8 cellular contexts compared by ENCODE assay signal in the genomic region with DNA sequence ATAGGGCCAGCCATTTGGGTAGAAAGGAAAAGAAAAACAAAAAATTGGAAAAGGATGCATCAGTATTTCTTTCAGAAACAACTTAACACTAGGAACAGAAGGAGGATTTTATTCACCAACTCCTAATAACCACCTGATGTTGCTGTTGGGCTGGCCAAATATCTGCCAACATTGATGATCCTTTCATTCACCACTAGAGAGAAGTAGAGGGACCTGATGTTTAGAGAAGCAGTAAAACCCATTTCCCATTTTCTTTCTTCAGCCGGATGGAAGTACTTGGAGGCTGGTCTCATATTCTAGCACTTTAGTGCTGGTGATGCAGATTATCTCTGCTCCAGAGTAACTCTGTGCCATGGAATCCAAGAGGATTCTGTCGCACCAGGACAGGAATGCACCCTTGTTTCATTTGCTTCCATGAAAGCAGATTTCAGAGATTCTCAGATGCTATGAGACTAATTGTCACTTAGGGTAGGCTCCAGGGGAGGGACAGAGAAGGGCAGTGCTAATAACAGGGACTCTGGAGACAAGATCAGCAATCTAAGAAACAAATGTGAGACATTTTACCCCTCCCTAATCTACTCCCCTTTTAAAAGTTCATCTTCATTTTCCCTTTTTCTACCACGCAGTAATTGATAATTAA. TPM values are rescaled to one million over a fixed set of nuclear protein-coding genes. Genes with fewer than 3 reads are reported as not detected.
DNase-seq lines count a peak whose midpoint lies in the region; ATAC-seq and TF ChIP-seq lines count a peak whose summit lies in the region.

No MANE protein-coding gene starts in this region.

- H3K27ac Mint-ChIP-seq in activated naive CD4-positive, alpha-beta T cell treated with anti-CD3 and anti-CD28 coated beads for 36 hours = no peak overlapping the region
- H3K27ac Mint-ChIP-seq in chondrocyte (ENCODE audit: unreplicated experiment) = no peak overlapping the region
- peak overlapping the region; percentile 15 to 99 (median 95) for H3K27ac Mint-ChIP-seq in naive thymus-derived CD8-positive, alpha-beta T cell

- POLR2A ChIA-PET in naive thymus-derived CD8-positive, alpha-beta T cell (lab: Charles Lee) = interaction anchor here (3.6 to 5.9 kb wide), 5 partner anchors 41 to 722 kb away, joined by 28 to 163 read pairs (median 65); partner anchors contain the start of genes ATAD1 and RNLS

- CTCF ChIA-PET in activated naive CD4-positive, alpha-beta T cell treated with anti-CD3 and anti-CD28 coated beads for 36 hours (lab: Charles Lee) = interaction anchor here (0.6 to 3.6 kb wide), 12 partner anchors 10 to 692 kb away, joined by 3 to 18 read pairs (median 5); no protein-coding TSS in a partner anchor

- H3K4me1 Mint-ChIP-seq in activated naive CD4-positive, alpha-beta T cell treated with anti-CD3 and anti-CD28 coated beads for 36 hours (ENCODE audit: low read depth) = peaks cover 19% of the 10 kb centered on the region
- peaks cover 10% of the 10 kb centered on the region for H3K4me1 Mint-ChIP-seq in chondrocyte (ENCODE audit: low read depth)
- H3K4me1 Mint-ChIP-seq in naive thymus-derived CD8-positive, alpha-beta T cell = peaks cover 21 to 45% (median 28%) of the 10 kb centered on the region in 4 donors

- peaks cover 3% of the 10 kb centered on the region for H3K27me3 Mint-ChIP-seq in activated naive CD4-positive, alpha-beta T cell treated with anti-CD3 and anti-CD28 coated beads for 36 hours (ENCODE audit: low read depth)
- no peaks in the 10 kb centered on the region for H3K27me3 Mint-ChIP-seq in chondrocyte (ENCODE audit: low read depth)
- H3K27me3 Mint-ChIP-seq in naive thymus-derived CD8-positive, alpha-beta T cell = peaks cover 0 to 3% (median 0%) of the 10 kb centered on the region in 5 donors

- peaks cover 4% of the 10 kb centered on the region for H3K36me3 Mint-ChIP-seq in activated naive CD4-positive, alpha-beta T cell treated with anti-CD3 and anti-CD28 coated beads for 36 hours (ENCODE audit: low read depth)
- H3K36me3 Mint-ChIP-seq in chondrocyte (ENCODE audit: low read depth) = peaks cover 1% of the 10 kb centered on the region
- H3K36me3 Mint-ChIP-seq in naive thymus-derived CD8-positive, alpha-beta T cell = peaks cover 0 to 7% (median 0%) of the 10 kb centered on the region in 3 donors

- H3K9me3 Mint-ChIP-seq in activated naive CD4-positive, alpha-beta T cell treated with anti-CD3 and anti-CD28 coated beads for 36 hours = no peaks in the 10 kb centered on the region
- peaks cover 3% of the 10 kb centered on the region for H3K9me3 Mint-ChIP-seq in chondrocyte (ENCODE audit: low read depth)
- H3K9me3 Mint-ChIP-seq in naive thymus-derived CD8-positive, alpha-beta T cell = no peaks in the 10 kb centered on the region

- TF ChIP-seq CTCF in chondrocyte (IDR thresholded peaks at IDR 0.05) = peak; percentile 86

- intact Hi-C loops in activated naive CD4-positive, alpha-beta T cell treated with anti-CD3 and anti-CD28 coated beads for 36 hours (cut with micrococcal nuclease) = loop anchor here (2.0 to 5.0 kb wide), 8 partner anchors 167 to 1022 kb away; partner anchors contain the start of genes PAPSS2 and STAMBPL1

- ATAC-seq in naive thymus-derived CD8-positive, alpha-beta T cell = no peak
- ATAC-seq in HG03521 (IDR thresholded peaks at IDR 0.05; ENCODE audit: unreplicated experiment) = no peak

- DNase-seq in activated naive CD4-positive, alpha-beta T cell treated with anti-CD3 and anti-CD28 coated beads for 36 hours = peak; percentile 51
- DNase-seq in activated naive CD4-positive, alpha-beta T cell (lab: John Stamatoyannopoulos, UW) = no peak
- DNase-seq in Kasumi-1 (lab: John Stamatoyannopoulos, UW) (peak; percentile 99 to 100), SIG-M5 (lab: John Stamatoyannopoulos, UW) (peak; percentile 56), chondrocyte (ENCODE audit: low spot score) (no peak), occipital lobe (lab: John Stamatoyannopoulos, UW) (no peak)
- DNase-seq in naive thymus-derived CD8-positive, alpha-beta T cell = peak in 9 of 10 donors; percentile 6 to 65 (median 40)

- no peak overlapping the region for H3K4me3 Mint-ChIP-seq in activated naive CD4-positive, alpha-beta T cell treated with anti-CD3 and anti-CD28 coated beads for 36 hours
- H3K4me3 Mint-ChIP-seq in chondrocyte (ENCODE audit: unreplicated experiment) = no peak overlapping the region
- peak overlapping the region in 8 of 10 donors; percentile 15 to 70 (median 56) for H3K4me3 Mint-ChIP-seq in naive thymus-derived CD8-positive, alpha-beta T cell

RNA-seq across cellular contexts. Expression of gene KLLN, which starts 3.1 kb away (rescaled TPM):
- total RNA-seq in activated naive CD4-positive, alpha-beta T cell treated with anti-CD3 and anti-CD28 coated beads for 36 hours = under 1 TPM; 0.17 to 0.21 TPM
- total RNA-seq in chondrocyte = 0.62 to 0.82 TPM (median 0.72 TPM) in 3 replicates
- 1 to 10 TPM; 1.4 to 1.7 TPM for total RNA-seq in naive thymus-derived CD8-positive, alpha-beta T cell
- under 1 TPM; 0.08 to 0.47 (median 0.19) TPM for polyA plus RNA-seq in naive thymus-derived CD8-positive, alpha-beta T cell
- 0.62 TPM for total RNA-seq in occipital lobe

RNA-seq across cellular contexts. Expression of gene PTEN, which starts 3.1 kb away (rescaled TPM):
- total RNA-seq in activated naive CD4-positive, alpha-beta T cell treated with anti-CD3 and anti-CD28 coated beads for 36 hours = 10 to 100 TPM; 30.4 to 34.9 TPM
- 82.9 to 85.4 TPM (median 83.5 TPM) in 3 replicates for total RNA-seq in chondrocyte
- 10 to 100 TPM; 83.3 to 90.0 TPM for total RNA-seq in naive thymus-derived CD8-positive, alpha-beta T cell
- polyA plus RNA-seq in naive thymus-derived CD8-positive, alpha-beta T cell = 10 to 100 TPM; 29.4 to 37.7 (median 30.4) TPM
- 266 TPM for total RNA-seq in occipital lobe

RNA-seq across cellular contexts. Expression of gene ATAD1, which starts 42.2 kb away (rescaled TPM):
- 10 to 100 TPM; 47.4 to 53.7 TPM for total RNA-seq in activated naive CD4-positive, alpha-beta T cell treated with anti-CD3 and anti-CD28 coated beads for 36 hours
- 50.6 to 55.3 TPM (median 54.9 TPM) in 3 replicates for total RNA-seq in chondrocyte
- 10 to 100 TPM; 53.3 to 59.7 TPM for total RNA-seq in naive thymus-derived CD8-positive, alpha-beta T cell
- polyA plus RNA-seq in naive thymus-derived CD8-positive, alpha-beta T cell = 10 to 100 TPM; 32.4 to 39.0 (median 35.9) TPM
- total RNA-seq in occipital lobe = 85.3 TPM

Comparison
In these comparisons a context has a peak if more than half of its experiments do, and no peak if none do; other contexts are left out.
1. DNase-seq: peak in activated naive CD4-positive, alpha-beta T cell treated with anti-CD3 and anti-CD28 coated beads for 36 hours (single experiment), Kasumi-1 (2 of 2), SIG-M5 (single experiment) and naive thymus-derived CD8-positive, alpha-beta T cell (9 of 10); none in activated naive CD4-positive, alpha-beta T cell (0 of 4), chondrocyte (single experiment) and occipital lobe (single experiment).
2. H3K27ac Mint-ChIP-seq: peak in naive thymus-derived CD8-positive, alpha-beta T cell (10 of 10); none in activated naive CD4-positive, alpha-beta T cell treated with anti-CD3 and anti-CD28 coated beads for 36 hours (single experiment) and chondrocyte (single experiment).
3. H3K4me3 Mint-ChIP-seq: peak in naive thymus-derived CD8-positive, alpha-beta T cell (8 of 10); none in activated naive CD4-positive, alpha-beta T cell treated with anti-CD3 and anti-CD28 coated beads for 36 hours (single experiment) and chondrocyte (single experiment).